ENCODE assay signal across 24 cellular contexts in the genomic region with DNA sequence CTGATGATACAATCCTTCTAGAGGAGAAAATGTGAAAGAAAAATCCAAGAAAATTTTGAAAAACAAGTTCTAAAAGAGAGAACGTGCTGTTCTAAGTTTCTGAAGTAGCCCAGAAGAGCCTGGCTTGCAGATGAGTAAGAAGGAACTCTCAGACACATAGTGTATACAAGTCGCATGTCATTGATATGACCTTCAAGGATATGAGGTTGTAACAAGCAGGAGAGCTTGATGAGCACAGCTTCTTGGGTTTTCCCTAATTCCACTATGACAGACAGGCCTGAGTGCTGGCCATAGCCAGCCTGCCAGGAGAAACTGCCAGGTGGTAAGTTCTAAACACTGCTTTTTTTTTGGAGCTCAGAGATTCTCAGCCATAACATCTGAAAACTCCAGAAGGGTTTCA.
"Had no signal": no experiment of that assay in that cellular context is flagged by ENCODE, and none has a peak within 500 bp of the region (broad histone marks: within the 10 kb centered on the region; RNA-seq: fewer than 3 reads in every experiment).

No MANE protein-coding gene starts in this region.

- H3K4me1 Mint-ChIP-seq: activated B cell treated with CpG ODN at 0.5 μM for 24 hours; activated CD4-positive, alpha-beta T cell treated with anti-CD3 and anti-CD28 coated beads, Interleukin-2, amount 10 ng/mL, durations not matched to agents 24 days and 14 days; activated CD8-positive, alpha-beta memory T cell treated with anti-CD3 and anti-CD28 coated beads, Interleukin-2, amount 10 ng/mL, durations not matched to agents 7 days and 5 days; activated naive CD4-positive, alpha-beta T cell treated with anti-CD3 and anti-CD28 coated beads, Interleukin-2, amount 10 ng/mL, durations not matched to agents 7 days and 5 days; activated naive CD8-positive, alpha-beta T cell treated with anti-CD3 and anti-CD28 coated beads for 36 hours; activated T-helper 17 cell treated with anti-CD3 and anti-CD28 coated beads, Interleukin-2, amount 50 U/mL, for 72 hours; T-cell had no signal

- H3K9me3 Mint-ChIP-seq: activated B cell treated with CpG ODN at 0.5 μM for 24 hours; activated naive CD4-positive, alpha-beta T cell treated with anti-CD3 and anti-CD28 coated beads, Interleukin-2, amount 10 ng/mL, durations not matched to agents 7 days and 5 days; activated naive CD8-positive, alpha-beta T cell treated with anti-CD3 and anti-CD28 coated beads for 36 hours; activated T-helper 17 cell treated with anti-CD3 and anti-CD28 coated beads, Interleukin-2, amount 50 U/mL, for 72 hours; T-cell had no signal

- H3K4me3 Mint-ChIP-seq: activated B cell treated with CpG ODN at 0.5 μM for 24 hours; activated CD4-positive, alpha-beta T cell treated with anti-CD3 and anti-CD28 coated beads, Interleukin-2, amount 10 ng/mL, durations not matched to agents 24 days and 14 days; activated CD8-positive, alpha-beta memory T cell treated with anti-CD3 and anti-CD28 coated beads, Interleukin-2, amount 10 ng/mL, durations not matched to agents 7 days and 5 days; activated naive CD4-positive, alpha-beta T cell treated with anti-CD3 and anti-CD28 coated beads, Interleukin-2, amount 10 ng/mL, durations not matched to agents 7 days and 5 days; activated naive CD8-positive, alpha-beta T cell treated with anti-CD3 and anti-CD28 coated beads for 36 hours; activated T-helper 17 cell treated with anti-CD3 and anti-CD28 coated beads, Interleukin-2, amount 50 U/mL, for 72 hours; T-cell had no signal

- DNase-seq: activated B cell treated with CpG ODN at 0.5 μM for 24 hours; activated CD4-positive, alpha-beta T cell treated with anti-CD3 and anti-CD28 coated beads for 1 hour; activated CD4-positive, alpha-beta T cell treated with anti-CD3 and anti-CD28 coated beads, Interleukin-2, amount 10 ng/mL, durations not matched to agents 24 days and 14 days; activated CD4-positive, alpha-beta T cell treated with anti-CD3 and anti-CD28 coated beads, Interleukin-2, amount 50 U/mL, for 48 hours; activated CD8-positive, alpha-beta memory T cell treated with anti-CD3 and anti-CD28 coated beads, Interleukin-2, amount 10 ng/mL, durations not matched to agents 7 days and 5 days; activated gamma-delta T cell treated with Interleukin-2 at 50 U/mL for 16 hours; activated naive CD4-positive, alpha-beta T cell treated with anti-CD3 and anti-CD28 coated beads, Interleukin-2, amount 10 ng/mL, durations not matched to agents 7 days and 5 days; activated naive CD8-positive, alpha-beta T cell treated with anti-CD3 and anti-CD28 coated beads for 36 hours; activated T-cell treated with anti-CD3 and anti-CD28 coated beads, Interleukin-2, amount 50 U/mL, for 48 hours; anterior cingulate cortex; cerebellar nuclear complex; Kasumi-1; NCI-H1048; NCI-H146; NCI-H187 treated with DMSO at 0.1 percent for 48 hours; NCI-H2081 treated with DMSO at 0.1 percent for 48 hours; NCI-H226; NCI-H526; NCI-H774; SIG-M5; T-cell; T-helper 2 cell; T1000 had no signal

- H3K27ac Mint-ChIP-seq: activated B cell treated with CpG ODN at 0.5 μM for 24 hours; activated CD4-positive, alpha-beta T cell treated with anti-CD3 and anti-CD28 coated beads, Interleukin-2, amount 10 ng/mL, durations not matched to agents 24 days and 14 days; activated CD8-positive, alpha-beta memory T cell treated with anti-CD3 and anti-CD28 coated beads, Interleukin-2, amount 10 ng/mL, durations not matched to agents 7 days and 5 days; activated naive CD4-positive, alpha-beta T cell treated with anti-CD3 and anti-CD28 coated beads, Interleukin-2, amount 10 ng/mL, durations not matched to agents 7 days and 5 days; activated naive CD8-positive, alpha-beta T cell treated with anti-CD3 and anti-CD28 coated beads for 36 hours; activated T-helper 17 cell treated with anti-CD3 and anti-CD28 coated beads, Interleukin-2, amount 50 U/mL, for 72 hours; T-cell had no signal

- ATAC-seq: activated CD8-positive, alpha-beta memory T cell treated with anti-CD3 and anti-CD28 coated beads, Interleukin-2, amount 10 ng/mL, durations not matched to agents 7 days and 5 days; activated T-helper 17 cell treated with anti-CD3 and anti-CD28 coated beads, Interleukin-2, amount 50 U/mL, for 72 hours; T-cell had no signal

- H3K36me3 Mint-ChIP-seq: activated CD8-positive, alpha-beta memory T cell treated with anti-CD3 and anti-CD28 coated beads, Interleukin-2, amount 10 ng/mL, durations not matched to agents 7 days and 5 days; activated naive CD4-positive, alpha-beta T cell treated with anti-CD3 and anti-CD28 coated beads, Interleukin-2, amount 10 ng/mL, durations not matched to agents 7 days and 5 days; activated naive CD8-positive, alpha-beta T cell treated with anti-CD3 and anti-CD28 coated beads for 36 hours; T-cell had no signal
